1 cellular context compared by ENCODE assay signal in the genomic region with DNA sequence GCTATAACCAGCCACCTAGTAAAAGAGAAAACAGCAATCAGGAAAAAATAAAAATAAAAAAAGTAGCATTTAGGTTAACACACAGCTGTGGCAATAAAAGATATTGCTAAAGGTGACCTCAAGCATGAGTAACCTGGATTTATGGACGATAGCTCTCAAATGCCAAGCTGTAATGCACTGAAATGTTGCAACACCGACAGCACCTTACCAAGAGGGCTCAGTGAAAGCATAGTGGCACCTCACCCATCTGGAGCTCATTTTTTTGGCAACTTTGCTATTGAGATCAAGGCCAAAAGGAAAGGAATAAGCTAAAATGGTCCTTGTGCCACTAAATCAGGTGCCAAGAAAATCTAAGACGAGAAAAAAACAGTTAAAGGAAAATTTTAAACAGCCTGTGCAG.
TF ChIP-seq lines count a peak whose summit lies in the region.

No MANE protein-coding gene starts in this region.

TF ChIP-seq in liver, 16 proteins besides CTCF, POLR2A, EP300 and RAD21 (continued from another document):
- TF ChIP-seq, protein P1, sequence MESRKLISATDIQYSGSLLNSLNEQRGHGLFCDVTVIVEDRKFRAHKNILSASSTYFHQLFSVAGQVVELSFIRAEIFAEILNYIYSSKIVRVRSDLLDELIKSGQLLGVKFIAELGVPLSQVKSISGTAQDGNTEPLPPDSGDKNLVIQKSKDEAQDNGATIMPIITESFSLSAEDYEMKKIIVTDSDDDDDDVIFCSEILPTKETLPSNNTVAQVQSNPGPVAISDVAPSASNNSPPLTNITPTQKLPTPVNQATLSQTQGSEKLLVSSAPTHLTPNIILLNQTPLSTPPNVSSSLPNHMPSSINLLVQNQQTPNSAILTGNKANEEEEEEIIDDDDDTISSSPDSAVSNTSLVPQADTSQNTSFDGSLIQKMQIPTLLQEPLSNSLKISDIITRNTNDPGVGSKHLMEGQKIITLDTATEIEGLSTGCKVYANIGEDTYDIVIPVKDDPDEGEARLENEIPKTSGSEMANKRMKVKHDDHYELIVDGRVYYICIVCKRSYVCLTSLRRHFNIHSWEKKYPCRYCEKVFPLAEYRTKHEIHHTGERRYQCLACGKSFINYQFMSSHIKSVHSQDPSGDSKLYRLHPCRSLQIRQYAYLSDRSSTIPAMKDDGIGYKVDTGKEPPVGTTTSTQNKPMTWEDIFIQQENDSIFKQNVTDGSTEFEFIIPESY (IDR thresholded peaks at IDR 0.05), result no peak
- TF ChIP-seq SP1 (IDR thresholded peaks at IDR 0.05), result no peak
